1 cellular context compared by ENCODE assay signal in genomic region chr1:15167386-15167785, GRCh38.
TF ChIP-seq lines count a peak whose summit lies in the region.

No MANE protein-coding gene starts in this region.

TF ChIP-seq in IMR-90, 13 proteins besides CTCF, POLR2A, EP300 and RAD21:
- TF ChIP-seq, protein P1, sequence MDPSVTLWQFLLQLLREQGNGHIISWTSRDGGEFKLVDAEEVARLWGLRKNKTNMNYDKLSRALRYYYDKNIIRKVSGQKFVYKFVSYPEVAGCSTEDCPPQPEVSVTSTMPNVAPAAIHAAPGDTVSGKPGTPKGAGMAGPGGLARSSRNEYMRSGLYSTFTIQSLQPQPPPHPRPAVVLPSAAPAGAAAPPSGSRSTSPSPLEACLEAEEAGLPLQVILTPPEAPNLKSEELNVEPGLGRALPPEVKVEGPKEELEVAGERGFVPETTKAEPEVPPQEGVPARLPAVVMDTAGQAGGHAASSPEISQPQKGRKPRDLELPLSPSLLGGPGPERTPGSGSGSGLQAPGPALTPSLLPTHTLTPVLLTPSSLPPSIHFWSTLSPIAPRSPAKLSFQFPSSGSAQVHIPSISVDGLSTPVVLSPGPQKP (IDR thresholded peaks at IDR 0.05; ENCODE audit: borderline replicate concordance, low read depth, low read length), result no peak
- TF ChIP-seq USF2 (IDR thresholded peaks at IDR 0.05; ENCODE audit: low read depth, low read length), result no peak
- TF ChIP-seq FOS (IDR thresholded peaks at IDR 0.05; ENCODE audit: low read depth, low read length), result peak; percentile 82
- no peak for TF ChIP-seq RCOR1 (IDR thresholded peaks at IDR 0.05; ENCODE audit: insufficient replicate concordance, low read length)
- TF ChIP-seq CEBPB (IDR thresholded peaks at IDR 0.05; ENCODE audit: low read depth, low read length), result 0 out of 2 replicates have a peak, but pooled peaks have one; percentile 7
- TF ChIP-seq RFX5 (IDR thresholded peaks at IDR 0.05; ENCODE audit: low read depth, low read length), result no peak
